In the genomic region with DNA sequence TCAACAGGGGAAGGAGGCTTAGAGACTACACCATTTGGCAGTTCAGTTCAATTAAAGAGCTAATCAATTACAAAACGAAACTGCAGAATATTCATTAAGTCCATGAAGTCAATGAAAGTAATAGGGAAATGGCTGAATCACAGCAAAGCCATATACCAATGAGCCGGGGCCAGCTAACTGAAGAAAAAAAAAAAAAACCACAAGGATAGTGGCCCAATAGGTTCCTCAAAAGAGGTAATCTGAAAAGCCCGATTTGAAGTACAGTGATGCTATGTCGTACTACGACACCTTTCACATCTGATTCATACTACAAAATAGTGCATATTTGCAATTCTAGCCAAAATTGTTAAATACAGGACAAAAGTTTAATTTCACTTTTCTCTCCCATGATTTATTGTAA, we compare ENCODE assay signal across 13 cellular contexts. TPM values are rescaled to one million over a fixed set of nuclear protein-coding genes. Genes with fewer than 3 reads are reported as not detected.
A peak's percentile ranks its signal among the peaks of the same experiment; 100 is the strongest.
DNase-seq lines count a peak whose midpoint lies in the region; ATAC-seq and TF ChIP-seq lines count a peak whose summit lies in the region.
"Had no signal": no experiment of that assay in that cellular context is flagged by ENCODE, and none has a peak within 500 bp of the region (broad histone marks: within the 10 kb centered on the region; RNA-seq: fewer than 3 reads in every experiment).

No MANE protein-coding gene starts in this region.

- TF ChIP-seq POLR2A in ovary (IDR thresholded peaks at IDR 0.05), result no peak

- DNase-seq in stimulated activated naive CD8-positive, alpha-beta T cell treated with anti-CD3 and anti-CD28 coated beads, Interleukin-15, Interleukin-2, amounts not matched to agents 100 U/mL and 50 U/mL, for 24 hours, result no peak
- DNase-seq in OCI-M1 (lab: John Stamatoyannopoulos, UW), result peak; percentile 51
- DNase-seq in glomerular visceral epithelial cell (ENCODE audit: extremely low spot score), result peak; percentile 18
- no peak for DNase-seq in ovary
- no peak for DNase-seq in dermis blood vessel endothelial cell
- no peak for DNase-seq in HAP-1 (ENCODE audit: low spot score in 2 of 2)
- DNase-seq: activated T-cell treated with anti-CD3 and anti-CD28 coated beads for 4 hours, GF-D8, NCI-H226 had no signal

- H3K4me1 ChIP-seq in ovary (ENCODE audit: insufficient read depth) (peaks cover 4% of the 10 kb centered on the region), HAP-1 (peaks cover 13% of the 10 kb centered on the region)

- H3K4me3 Mint-ChIP-seq in stimulated activated naive CD8-positive, alpha-beta T cell treated with anti-CD3 and anti-CD28 coated beads, Interleukin-15, Interleukin-2, amounts not matched to agents 100 ng/mL and 50 ng/mL, for 24 hours, result peak overlapping the region; percentile 2
- H3K4me3 Mint-ChIP-seq: dendritic cell treated with granulocyte-macrophage colony-stimulating factor and Interleukin-4, amounts not matched to agents 40 ng/mL and 50 ng/mL, for 4 days had no signal

- intact Hi-C loops in ovary (cut with DNase I), result loop anchor here in 1 of 4 donors (10.0 kb wide), 1 partner anchor 61 kb away; no protein-coding TSS in a partner anchor

- no peaks in the 10 kb centered on the region for H3K9me3 Mint-ChIP-seq in stimulated activated naive CD8-positive, alpha-beta T cell treated with anti-CD3 and anti-CD28 coated beads, Interleukin-15, Interleukin-2, amounts not matched to agents 100 ng/mL and 50 ng/mL, for 24 hours
- H3K9me3 Mint-ChIP-seq: dendritic cell treated with granulocyte-macrophage colony-stimulating factor and Interleukin-4, amounts not matched to agents 40 ng/mL and 50 ng/mL, for 4 days had no signal

- H3K27me3 Mint-ChIP-seq in stimulated activated naive CD8-positive, alpha-beta T cell treated with anti-CD3 and anti-CD28 coated beads, Interleukin-15, Interleukin-2, amounts not matched to agents 100 ng/mL and 50 ng/mL, for 24 hours, result no peaks in the 10 kb centered on the region
- H3K27me3 Mint-ChIP-seq: dendritic cell treated with granulocyte-macrophage colony-stimulating factor and Interleukin-4, amounts not matched to agents 40 ng/mL and 50 ng/mL, for 4 days had no signal

- no peak for TF ChIP-seq EP300 in ovary (IDR thresholded peaks at IDR 0.05)

- no peaks in the 10 kb centered on the region for H3K36me3 Mint-ChIP-seq in stimulated activated naive CD8-positive, alpha-beta T cell treated with anti-CD3 and anti-CD28 coated beads, Interleukin-15, Interleukin-2, amounts not matched to agents 100 ng/mL and 50 ng/mL, for 24 hours (ENCODE audit: low read depth)

- no peak overlapping the region for H3K27ac Mint-ChIP-seq in stimulated activated naive CD8-positive, alpha-beta T cell treated with anti-CD3 and anti-CD28 coated beads, Interleukin-15, Interleukin-2, amounts not matched to agents 100 ng/mL and 50 ng/mL, for 24 hours
- H3K27ac Mint-ChIP-seq: dendritic cell treated with granulocyte-macrophage colony-stimulating factor and Interleukin-4, amounts not matched to agents 40 ng/mL and 50 ng/mL, for 4 days had no signal

- H3K27me3 ChIP-seq in ovary (no peaks in the 10 kb centered on the region), HAP-1 (ENCODE audit: low read depth) (no peaks in the 10 kb centered on the region)

- in situ Hi-C loops in HAP-1 (cut with MboI; ENCODE audit: low sequenced_read_pairs), result no loop called here

- no peaks in the 10 kb centered on the region for H3K9me3 ChIP-seq in ovary
- no peaks in the 10 kb centered on the region; the same call in 1 of the 2 replicates for H3K9me3 ChIP-seq in HAP-1

- H3K4me1 Mint-ChIP-seq in stimulated activated naive CD8-positive, alpha-beta T cell treated with anti-CD3 and anti-CD28 coated beads, Interleukin-15, Interleukin-2, amounts not matched to agents 100 ng/mL and 50 ng/mL, for 24 hours (ENCODE audit: low read depth), result peaks cover 78% of the 10 kb centered on the region

- H3K36me3 ChIP-seq in ovary, result no peaks in the 10 kb centered on the region
- no peaks in the 10 kb centered on the region for H3K36me3 ChIP-seq in HAP-1 (replicated peaks)

- H3K4me3 ChIP-seq in ovary (no peak overlapping the region), HAP-1 (no peak overlapping the region)

- no peak for ATAC-seq in stimulated activated naive CD8-positive, alpha-beta T cell treated with anti-CD3 and anti-CD28 coated beads, Interleukin-15, Interleukin-2, amounts not matched to agents 100 U/mL and 50 U/mL, for 24 hours
- ATAC-seq in HG02759 (IDR thresholded peaks at IDR 0.05; ENCODE audit: unreplicated experiment), result no peak
- ATAC-seq: Right ventricle myocardium inferior had no signal

- WGBS in ovary, 3 donors, result 58 to 67% (median 61%) methylated on average over 5 of the region's 5 CpGs

- H3K27ac ChIP-seq in ovary, result no peak overlapping the region

- TF ChIP-seq CTCF in ovary (IDR thresholded peaks at IDR 0.05), result no peak

RNA-seq across cellular contexts. Expression of gene ARHGAP12, which starts 2.5 kb away (rescaled TPM):
- total RNA-seq in ovary, result 10 to 100 TPM; 23.0 to 60.6 (median 35.7) TPM
- 10 to 100 TPM; 13.9 to 17.7 TPM for polyA plus RNA-seq in ovary
- 26.2 and 35.6 TPM in 2 replicates for total RNA-seq in dermis blood vessel endothelial cell

Comparison
In these comparisons a context has a peak if more than half of its experiments do, and no peak if none do; other contexts are left out.
1. DNase-seq: peak in OCI-M1 (single experiment) and glomerular visceral epithelial cell (single experiment); none in stimulated activated naive CD8-positive, alpha-beta T cell treated with anti-CD3 and anti-CD28 coated beads, Interleukin-15, Interleukin-2, amounts not matched to agents 100 U/mL and 50 U/mL, for 24 hours (single experiment), ovary (0 of 5), dermis blood vessel endothelial cell (single experiment) and HAP-1 (0 of 2).